Comparison of ENCODE assay signal across 21 cellular contexts in genomic region chr1:235808226-235808625, GRCh38.
"Had no signal": no experiment of that assay in that cellular context is flagged by ENCODE, and none has a peak within 500 bp of the region (broad histone marks: within the 10 kb centered on the region; RNA-seq: fewer than 3 reads in every experiment).

No MANE protein-coding gene starts in this region.

- FAIRE-seq: urothelium cell line had no signal

- DNase-seq: hypothalamus; immature natural killer cell; kidney; left colon; left ventricle myocardium inferior; mesendoderm; naive B cell; natural killer cell; psoas muscle; right lobe of liver; stimulated activated CD4-positive, alpha-beta T cell treated with anti-CD3 and anti-CD28 coated beads, Interleukin-12 subunit alpha, Interleukin-12 subunit beta, amount 100 ng/mL, for 4 hours; stimulated activated CD4-positive, alpha-beta T cell treated with anti-CD3 and anti-CD28 coated beads, Interleukin-15, amount 100 ng/mL, for 24 hours; stimulated activated CD4-positive, alpha-beta T cell treated with anti-CD3 and anti-CD28 coated beads, Interleukin-2, amount 100 ng/mL, for 24 hours; stimulated activated CD4-positive, alpha-beta T cell treated with anti-CD3 and anti-CD28 coated beads, Interleukin-4, amount 100 ng/mL, for 1 hour; stimulated activated naive B cell treated with anti-CD40 and anti-IgM and Interleukin-4, amounts not matched to agents 10 μg/mL and 1 μg/mL and 100 μg/mL, for 72 hours; stimulated activated naive CD8-positive, alpha-beta T cell treated with anti-CD3 and anti-CD28 coated beads, Interleukin-15, Interleukin-2, amounts not matched to agents 100 U/mL and 50 U/mL, for 24 hours; stomach; tibial artery; trophoblast cell; upper lobe of right lung had no signal
